In genomic region chr13:33229446-33230177, GRCh38 we compare ENCODE assay signal across 1 cellular context.
TF ChIP-seq lines count a peak whose summit lies in the region.

No MANE protein-coding gene starts in this region.

TF ChIP-seq in HepG2, 621 proteins besides CTCF, POLR2A, EP300 and RAD21 (continued from another document and continues in another):
- TF ChIP-seq ZHX2 (IDR thresholded peaks at IDR 0.05; ENCODE audit: low read depth) (no peak), ZHX2 (CRISPR knock-in tag; IDR thresholded peaks at IDR 0.05; ENCODE audit: borderline replicate concordance) (no peak), THAP8 (CRISPR knock-in tag; IDR thresholded peaks at IDR 0.05; ENCODE audit: borderline replicate concordance) (no peak), ZNF513 (CRISPR knock-in tag; conservative IDR thresholded peaks at IDR 0.05) (no peak), ZNF678 (CRISPR knock-in tag; IDR thresholded peaks at IDR 0.05) (no peak), GTF2F1 (IDR thresholded peaks at IDR 0.05; ENCODE audit: low read length) (no peak), ONECUT2 (CRISPR knock-in tag; IDR thresholded peaks at IDR 0.05) (0 out of 2 replicates have a peak, but pooled peaks have one; percentile 23), ZSCAN5A (CRISPR knock-in tag; IDR thresholded peaks at IDR 0.05; ENCODE audit: borderline replicate concordance) (no peak), KAT2B (IDR thresholded peaks at IDR 0.05; ENCODE audit: borderline replicate concordance, low read depth, low read length) (no peak), ASH2L (IDR thresholded peaks at IDR 0.05; ENCODE audit: insufficient read length, low read depth, low read length) (peak; percentile 16), ZNF724P (CRISPR knock-in tag; IDR thresholded peaks at IDR 0.05; ENCODE audit: borderline replicate concordance) (no peak), ZBTB37 (CRISPR knock-in tag; IDR thresholded peaks at IDR 0.05) (no peak), MAFG (CRISPR knock-in tag; IDR thresholded peaks at IDR 0.05) (no peak), ZNF615 (CRISPR knock-in tag; IDR thresholded peaks at IDR 0.05; ENCODE audit: borderline replicate concordance) (no peak), ZNF687 (CRISPR knock-in tag; IDR thresholded peaks at IDR 0.05) (no peak), KLF11 (CRISPR knock-in tag; IDR thresholded peaks at IDR 0.05) (peak; percentile 61; the same call in 1 of the 2 replicates), ZNF143 (CRISPR knock-in tag; IDR thresholded peaks at IDR 0.05) (no peak), MTA3 (CRISPR knock-in tag; IDR thresholded peaks at IDR 0.05) (no peak), HMG20A (CRISPR knock-in tag; IDR thresholded peaks at IDR 0.05; ENCODE audit: borderline replicate concordance) (peak; percentile 88), TGIF2 (CRISPR knock-in tag; IDR thresholded peaks at IDR 0.05) (no peak), CHCHD3 (CRISPR knock-in tag; IDR thresholded peaks at IDR 0.05) (no peak), GLI4 (CRISPR knock-in tag; IDR thresholded peaks at IDR 0.05; ENCODE audit: borderline replicate concordance) (no peak), NFATC3 (CRISPR knock-in tag; IDR thresholded peaks at IDR 0.05) (no peak)
- TF ChIP-seq, protein P1, sequence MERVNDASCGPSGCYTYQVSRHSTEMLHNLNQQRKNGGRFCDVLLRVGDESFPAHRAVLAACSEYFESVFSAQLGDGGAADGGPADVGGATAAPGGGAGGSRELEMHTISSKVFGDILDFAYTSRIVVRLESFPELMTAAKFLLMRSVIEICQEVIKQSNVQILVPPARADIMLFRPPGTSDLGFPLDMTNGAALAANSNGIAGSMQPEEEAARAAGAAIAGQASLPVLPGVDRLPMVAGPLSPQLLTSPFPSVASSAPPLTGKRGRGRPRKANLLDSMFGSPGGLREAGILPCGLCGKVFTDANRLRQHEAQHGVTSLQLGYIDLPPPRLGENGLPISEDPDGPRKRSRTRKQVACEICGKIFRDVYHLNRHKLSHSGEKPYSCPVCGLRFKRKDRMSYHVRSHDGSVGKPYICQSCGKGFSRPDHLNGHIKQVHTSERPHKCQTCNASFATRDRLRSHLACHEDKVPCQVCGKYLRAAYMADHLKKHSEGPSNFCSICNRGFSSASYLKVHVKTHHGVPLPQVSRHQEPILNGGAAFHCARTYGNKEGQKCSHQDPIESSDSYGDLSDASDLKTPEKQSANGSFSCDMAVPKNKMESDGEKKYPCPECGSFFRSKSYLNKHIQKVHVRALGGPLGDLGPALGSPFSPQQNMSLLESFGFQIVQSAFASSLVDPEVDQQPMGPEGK (CRISPR knock-in tag; IDR thresholded peaks at IDR 0.05): no peak; the same call in 1 of the 2 replicates
- TF ChIP-seq, protein P2, sequence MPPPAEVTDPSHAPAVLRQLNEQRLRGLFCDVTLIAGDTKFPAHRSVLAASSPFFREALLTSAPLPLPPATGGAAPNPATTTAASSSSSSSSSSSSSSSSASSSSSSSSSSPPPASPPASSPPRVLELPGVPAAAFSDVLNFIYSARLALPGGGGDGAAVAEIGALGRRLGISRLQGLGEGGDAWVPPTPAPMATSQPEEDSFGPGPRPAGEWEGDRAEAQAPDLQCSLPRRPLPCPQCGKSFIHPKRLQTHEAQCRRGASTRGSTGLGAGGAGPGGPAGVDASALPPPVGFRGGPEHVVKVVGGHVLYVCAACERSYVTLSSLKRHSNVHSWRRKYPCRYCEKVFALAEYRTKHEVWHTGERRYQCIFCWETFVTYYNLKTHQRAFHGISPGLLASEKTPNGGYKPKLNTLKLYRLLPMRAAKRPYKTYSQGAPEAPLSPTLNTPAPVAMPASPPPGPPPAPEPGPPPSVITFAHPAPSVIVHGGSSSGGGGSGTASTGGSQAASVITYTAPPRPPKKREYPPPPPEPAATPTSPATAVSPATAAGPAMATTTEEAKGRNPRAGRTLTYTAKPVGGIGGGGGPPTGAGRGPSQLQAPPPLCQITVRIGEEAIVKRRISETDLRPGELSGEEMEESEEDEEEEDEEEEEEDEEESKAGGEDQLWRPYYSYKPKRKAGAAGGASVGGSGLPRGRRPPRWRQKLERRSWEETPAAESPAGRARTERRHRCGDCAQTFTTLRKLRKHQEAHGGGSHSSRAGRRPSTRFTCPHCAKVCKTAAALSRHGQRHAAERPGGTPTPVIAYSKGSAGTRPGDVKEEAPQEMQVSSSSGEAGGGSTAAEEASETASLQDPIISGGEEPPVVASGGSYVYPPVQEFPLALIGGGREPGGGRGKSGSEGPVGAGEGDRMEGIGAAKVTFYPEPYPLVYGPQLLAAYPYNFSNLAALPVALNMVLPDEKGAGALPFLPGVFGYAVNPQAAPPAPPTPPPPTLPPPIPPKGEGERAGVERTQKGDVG (CRISPR knock-in tag; IDR thresholded peaks at IDR 0.05; ENCODE audit: borderline replicate concordance): 0 out of 2 replicates have a peak, but pooled peaks have one; percentile 55
- TF ChIP-seq, protein P3, sequence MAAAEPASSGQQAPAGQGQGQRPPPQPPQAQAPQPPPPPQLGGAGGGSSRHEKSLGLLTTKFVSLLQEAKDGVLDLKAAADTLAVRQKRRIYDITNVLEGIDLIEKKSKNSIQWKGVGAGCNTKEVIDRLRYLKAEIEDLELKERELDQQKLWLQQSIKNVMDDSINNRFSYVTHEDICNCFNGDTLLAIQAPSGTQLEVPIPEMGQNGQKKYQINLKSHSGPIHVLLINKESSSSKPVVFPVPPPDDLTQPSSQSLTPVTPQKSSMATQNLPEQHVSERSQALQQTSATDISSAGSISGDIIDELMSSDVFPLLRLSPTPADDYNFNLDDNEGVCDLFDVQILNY (CRISPR knock-in tag; conservative IDR thresholded peaks at IDR 0.05): no peak
- TF ChIP-seq, protein P4, sequence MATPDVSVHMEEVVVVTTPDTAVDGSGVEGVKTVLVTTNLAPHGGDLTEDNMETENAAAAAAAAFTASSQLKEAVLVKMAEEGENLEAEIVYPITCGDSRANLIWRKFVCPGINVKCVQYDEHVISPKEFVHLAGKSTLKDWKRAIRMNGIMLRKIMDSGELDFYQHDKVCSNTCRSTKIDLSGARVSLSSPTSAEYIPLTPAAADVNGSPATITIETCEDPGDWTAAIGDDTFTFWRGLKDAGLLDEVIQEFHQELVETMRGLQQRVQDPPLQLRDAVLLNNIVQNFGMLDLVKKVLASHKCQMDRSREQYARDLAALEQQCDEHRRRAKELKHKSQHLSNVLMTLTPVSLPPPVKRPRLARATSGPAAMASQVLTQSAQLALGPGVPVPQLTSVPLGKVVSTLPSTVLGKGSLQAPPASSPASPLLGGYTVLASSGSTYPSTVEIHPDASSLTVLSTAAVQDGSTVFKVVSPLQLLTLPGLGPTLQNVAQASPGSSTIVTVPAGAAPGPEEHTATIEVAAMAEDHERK (CRISPR knock-in tag; IDR thresholded peaks at IDR 0.05; ENCODE audit: low read depth): no peak
- TF ChIP-seq, protein P5, sequence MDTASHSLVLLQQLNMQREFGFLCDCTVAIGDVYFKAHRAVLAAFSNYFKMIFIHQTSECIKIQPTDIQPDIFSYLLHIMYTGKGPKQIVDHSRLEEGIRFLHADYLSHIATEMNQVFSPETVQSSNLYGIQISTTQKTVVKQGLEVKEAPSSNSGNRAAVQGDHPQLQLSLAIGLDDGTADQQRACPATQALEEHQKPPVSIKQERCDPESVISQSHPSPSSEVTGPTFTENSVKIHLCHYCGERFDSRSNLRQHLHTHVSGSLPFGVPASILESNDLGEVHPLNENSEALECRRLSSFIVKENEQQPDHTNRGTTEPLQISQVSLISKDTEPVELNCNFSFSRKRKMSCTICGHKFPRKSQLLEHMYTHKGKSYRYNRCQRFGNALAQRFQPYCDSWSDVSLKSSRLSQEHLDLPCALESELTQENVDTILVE (CRISPR knock-in tag; IDR thresholded peaks at IDR 0.05): peak; percentile 31; the same call in 1 of the 2 replicates
